11 cellular contexts compared by ENCODE assay signal in genomic region chr7:351256-351655, GRCh38.
DNase-seq lines count a peak whose midpoint lies in the region; ATAC-seq and TF ChIP-seq lines count a peak whose summit lies in the region.
"Had no signal": no experiment of that assay in that cellular context is flagged by ENCODE, and none has a peak within 500 bp of the region (broad histone marks: within the 10 kb centered on the region; RNA-seq: fewer than 3 reads in every experiment).

No MANE protein-coding gene starts in this region.

- in situ Hi-C loops in GM23248 (cut with MboI), result no loop called here

- intact Hi-C loops in natural killer cell (cut with micrococcal nuclease), result no loop called here

- H4K20me1 ChIP-seq in GM23248 (ENCODE audit: insufficient read depth), result no peaks in the 10 kb centered on the region

- no peaks in the 10 kb centered on the region for H3K79me2 ChIP-seq in GM23248 (ENCODE audit: insufficient read depth)

- no peaks in the 10 kb centered on the region for H3K36me3 Mint-ChIP-seq in natural killer cell

- peaks cover 0 to 12% of the 10 kb centered on the region in 2 donors for H3K27me3 Mint-ChIP-seq in natural killer cell (ENCODE audit: low read depth in 2 of 2)
- H3K27me3 Mint-ChIP-seq in stimulated activated naive CD8-positive, alpha-beta T cell treated with anti-CD3 and anti-CD28 coated beads, Interleukin-15, amount 100 ng/mL, for 72 hours, result no peaks in the 10 kb centered on the region

- H3K4me3 Mint-ChIP-seq in natural killer cell, result no peak overlapping the region
- H3K4me3 Mint-ChIP-seq in stimulated activated naive CD8-positive, alpha-beta T cell treated with anti-CD3 and anti-CD28 coated beads, Interleukin-15, amount 100 ng/mL, for 72 hours, result no peak overlapping the region

- no peak overlapping the region for H3K4me2 ChIP-seq in GM23248 (ENCODE audit: unreplicated experiment)

- ATAC-seq in natural killer cell (peak in 2 of 3 donors; percentile 80 to 87), HG03108 (IDR thresholded peaks at IDR 0.05; ENCODE audit: unreplicated experiment) (no peak)
- peak; percentile 71 for ATAC-seq in stimulated activated naive CD8-positive, alpha-beta T cell treated with anti-CD3 and anti-CD28 coated beads, Interleukin-15, amount 100 ng/mL, for 72 hours

- H3K4me1 ChIP-seq in GM23248 (ENCODE audit: insufficient read depth), result no peaks in the 10 kb centered on the region

- TF ChIP-seq CTCF in natural killer cell (IDR thresholded peaks at IDR 0.05), result no peak

- H3K27ac Mint-ChIP-seq in natural killer cell, result no peak overlapping the region
- no peak overlapping the region for H3K27ac Mint-ChIP-seq in stimulated activated naive CD8-positive, alpha-beta T cell treated with anti-CD3 and anti-CD28 coated beads, Interleukin-15, amount 100 ng/mL, for 72 hours

- no peak overlapping the region for H2AFZ ChIP-seq in GM23248

- H3K36me3 ChIP-seq in GM23248 (ENCODE audit: low read depth), result no peaks in the 10 kb centered on the region
- H3K36me3 ChIP-seq: thoracic aorta had no signal

- peaks cover 5% of the 10 kb centered on the region; the same call in 1 of the 2 replicates for H3K27me3 ChIP-seq in GM23248 (replicated peaks; ENCODE audit: insufficient read depth)

- peak; percentile 49 to 61 for DNase-seq in activated CD4-positive, alpha-beta T cell treated with anti-CD3 and anti-CD28 coated beads for 4 hours
- DNase-seq in activated T-helper 9 cell treated with anti-CD3 and anti-CD28 coated beads, Interleukin-2, amount 50 U/mL, for 16 hours (ENCODE audit: low read depth), result peak; percentile 31
- DNase-seq in natural killer cell (no peak), GM23248 (no peak), globus pallidus (ENCODE audit: low spot score) (no peak), H4 (ENCODE audit: low spot score) (no peak)
- peak; percentile 64 to 78 for DNase-seq in stimulated activated naive CD8-positive, alpha-beta T cell treated with anti-CD3 and anti-CD28 coated beads, Interleukin-15, amount 100 ng/mL, for 72 hours
- DNase-seq: mammary epithelial cell; NK-92 treated with Interleukin-12 subunit alpha and Interleukin-12 subunit beta, amount 100 ng/mL, for 24 hours had no signal

- WGBS in GM23248 (ENCODE audit: low coverage in 1 of 2, low lambda C conversion rate in 2 of 2, missing lambda C conversion rate in 2 of 2), 2 experiments, result 38 to 43% methylated on average over 20 of the region's 20 CpGs

- no peaks in the 10 kb centered on the region for H3K9me3 Mint-ChIP-seq in natural killer cell
- no peaks in the 10 kb centered on the region for H3K9me3 Mint-ChIP-seq in stimulated activated naive CD8-positive, alpha-beta T cell treated with anti-CD3 and anti-CD28 coated beads, Interleukin-15, amount 100 ng/mL, for 72 hours

- no peak overlapping the region for H3K9ac ChIP-seq in GM23248

- no peaks in the 10 kb centered on the region for H3K9me2 ChIP-seq in GM23248 (ENCODE audit: insufficient read depth)

- H3K27ac ChIP-seq in GM23248, result no peak overlapping the region
- H3K27ac ChIP-seq: thoracic aorta had no signal

- H3K4me3 ChIP-seq in GM23248, result no peak overlapping the region
- H3K4me3 ChIP-seq: thoracic aorta had no signal

- H3K9me3 ChIP-seq in GM23248 (ENCODE audit: low read depth), result no peaks in the 10 kb centered on the region
- H3K9me3 ChIP-seq: thoracic aorta had no signal

- H3F3A ChIP-seq in GM23248 (ENCODE audit: insufficient read depth), result no peaks in the 10 kb centered on the region

- H3K4me1 Mint-ChIP-seq in natural killer cell, result peaks cover 0 to 8% of the 10 kb centered on the region in 2 donors
- H3K4me1 Mint-ChIP-seq in stimulated activated naive CD8-positive, alpha-beta T cell treated with anti-CD3 and anti-CD28 coated beads, Interleukin-15, amount 100 ng/mL, for 72 hours, result peaks cover 14% of the 10 kb centered on the region

Comparison
In these comparisons a context has a peak if more than half of its experiments do, and no peak if none do; other contexts are left out.
1. DNase-seq: peak in activated CD4-positive, alpha-beta T cell treated with anti-CD3 and anti-CD28 coated beads for 4 hours (2 of 2), activated T-helper 9 cell treated with anti-CD3 and anti-CD28 coated beads, Interleukin-2, amount 50 U/mL, for 16 hours (single experiment) and stimulated activated naive CD8-positive, alpha-beta T cell treated with anti-CD3 and anti-CD28 coated beads, Interleukin-15, amount 100 ng/mL, for 72 hours (2 of 2); none in natural killer cell (single experiment), GM23248 (single experiment), globus pallidus (single experiment) and H4 (single experiment).